28 cellular contexts compared by ENCODE assay signal in genomic region chr5:872301-872700, GRCh38.
"Had no signal": no experiment of that assay in that cellular context is flagged by ENCODE, and none has a peak within 500 bp of the region (broad histone marks: within the 10 kb centered on the region; RNA-seq: fewer than 3 reads in every experiment).

No MANE protein-coding gene starts in this region.

- H3K27me3 Mint-ChIP-seq: naive thymus-derived CD4-positive, alpha-beta T cell had no signal

- H3K4me1 Mint-ChIP-seq: endodermal cell, nephron had no signal

- H3K27ac ChIP-seq: esophagus muscularis mucosa, foreskin keratinocyte, gastroesophageal sphincter, heart left ventricle, hepatocyte, psoas muscle, sigmoid colon, testis, tibial artery had no signal

- H3K4me3 ChIP-seq: esophagus muscularis mucosa, gastroesophageal sphincter, heart left ventricle, hepatocyte, left lung, psoas muscle, sigmoid colon, testis, tibial artery, upper lobe of left lung had no signal

- H3K9me3 Mint-ChIP-seq: endodermal cell; naive thymus-derived CD4-positive, alpha-beta T cell; nephron; stimulated activated effector memory CD8-positive, alpha-beta T cell treated with anti-CD3 and anti-CD28 coated beads, Interleukin-12 subunit alpha, Interleukin-12 subunit beta, amount 100 ng/mL, for 72 hours had no signal

- H3K4me3 Mint-ChIP-seq: endodermal cell; naive thymus-derived CD4-positive, alpha-beta T cell; nephron; stimulated activated effector memory CD8-positive, alpha-beta T cell treated with anti-CD3 and anti-CD28 coated beads, Interleukin-12 subunit alpha, Interleukin-12 subunit beta, amount 100 ng/mL, for 72 hours had no signal

- H3K9me3 ChIP-seq: esophagus muscularis mucosa, gastroesophageal sphincter, heart left ventricle, left lung, psoas muscle, sigmoid colon, testis, tibial artery, upper lobe of left lung had no signal

- ATAC-seq: foreskin keratinocyte; gastroesophageal sphincter; left lung; naive thymus-derived CD4-positive, alpha-beta T cell; psoas muscle; stimulated activated effector memory CD8-positive, alpha-beta T cell treated with anti-CD3 and anti-CD28 coated beads, Interleukin-12 subunit alpha, Interleukin-12 subunit beta, amount 100 ng/mL, for 72 hours had no signal

- H3K4me1 ChIP-seq: esophagus muscularis mucosa, foreskin keratinocyte, gastroesophageal sphincter, left lung, psoas muscle, sigmoid colon, testis, tibial artery had no signal

- H3K27ac Mint-ChIP-seq: endodermal cell; naive thymus-derived CD4-positive, alpha-beta T cell; nephron; stimulated activated effector memory CD8-positive, alpha-beta T cell treated with anti-CD3 and anti-CD28 coated beads, Interleukin-12 subunit alpha, Interleukin-12 subunit beta, amount 100 ng/mL, for 72 hours had no signal

- DNase-seq: caudate nucleus; cerebellar nuclear complex; cortex of kidney; effector CD8-positive, alpha-beta T cell; endodermal cell; foreskin keratinocyte; kidney; mammary epithelial cell; mesendoderm; midbrain; naive thymus-derived CD4-positive, alpha-beta T cell; nucleus accumbens; sigmoid colon; stimulated activated CD4-positive, alpha-beta T cell treated with anti-CD3 and anti-CD28 coated beads, Interleukin-2, amount 100 ng/mL, for 24 hours; stimulated activated CD4-positive, alpha-beta T cell treated with anti-CD3 and anti-CD28 coated beads, Interleukin-4, amount 100 ng/mL, for 24 hours; stimulated activated naive CD4-positive, alpha-beta T cell treated with Interleukin-2 at 50 U/mL for 16 hours; substantia nigra; testis; tibial artery; upper lobe of left lung had no signal

- H3K27me3 ChIP-seq: esophagus muscularis mucosa, foreskin keratinocyte, gastroesophageal sphincter, heart left ventricle, hepatocyte, left lung, sigmoid colon, testis, tibial artery, upper lobe of left lung had no signal
